ENCODE assay signal across 9 cellular contexts in genomic region chr13:27353166-27353583, GRCh38.
DNase-seq lines count a peak whose midpoint lies in the region; ATAC-seq and TF ChIP-seq lines count a peak whose summit lies in the region.
"Had no signal": no experiment of that assay in that cellular context is flagged by ENCODE, and none has a peak within 500 bp of the region (broad histone marks: within the 10 kb centered on the region; RNA-seq: fewer than 3 reads in every experiment).

No MANE protein-coding gene starts in this region.

- peak overlapping the region; percentile 85 for H2AFZ ChIP-seq in KMS-11 (ENCODE audit: low read depth)

- H3K27me3 ChIP-seq in KMS-11 (ENCODE audit: insufficient read depth, low read depth) (no peaks in the 10 kb centered on the region), vagina (no peaks in the 10 kb centered on the region)

- H3K79me2 ChIP-seq in KMS-11 (ENCODE audit: insufficient read depth, low read depth), result no peaks in the 10 kb centered on the region

- H3K4me1 ChIP-seq in KMS-11 (ENCODE audit: low read depth, poor library complexity, severe bottlenecking) (peaks cover 10% of the 10 kb centered on the region), vagina (no peaks in the 10 kb centered on the region)

- no peaks in the 10 kb centered on the region for H4K20me1 ChIP-seq in KMS-11 (ENCODE audit: insufficient read depth)

- H3K27ac ChIP-seq in KMS-11 (peak overlapping the region; percentile 54), caudate nucleus (ENCODE audit: low read depth, low read length) (peak overlapping the region; percentile 71), vagina (no peak overlapping the region)
- H3K27ac ChIP-seq: SK-N-MC had no signal

- TF ChIP-seq POLR2A in GM18505 (IDR thresholded peaks at IDR 0.05; ENCODE audit: borderline replicate concordance, extremely low read depth, insufficient read depth, insufficient read length) (no peak), vagina (IDR thresholded peaks at IDR 0.05) (no peak)

- H3K4me2 ChIP-seq in KMS-11, result peak overlapping the region; percentile 82

- peak overlapping the region; percentile 39; the same call in 1 of the 2 replicates for H3K9ac ChIP-seq in KMS-11

- no peaks in the 10 kb centered on the region for H3K36me3 ChIP-seq in KMS-11 (ENCODE audit: insufficient read depth)
- no peaks in the 10 kb centered on the region for H3K36me3 ChIP-seq in vagina

- no peaks in the 10 kb centered on the region for H3K9me3 ChIP-seq in vagina

- intact Hi-C loops in vagina (cut with DNase I), result no loop called here

- ATAC-seq in GM18505 (IDR thresholded peaks at IDR 0.05; ENCODE audit: unreplicated experiment) (peak; percentile 97), GM21717 (IDR thresholded peaks at IDR 0.05; ENCODE audit: unreplicated experiment) (peak; percentile 98)

- DNase-seq in caudate nucleus (lab: John Stamatoyannopoulos, UW) (peak in 10 of 61 donors; percentile 4 to 52 (median 12)), vagina (ENCODE audit: extremely low spot score in 2 of 2) (no peak), DMS 273 treated with DMSO at 0.1 percent for 48 hours (lab: John Stamatoyannopoulos, UW) (no peak), NCI-H748 treated with DMSO at 0.1 percent for 48 hours (lab: John Stamatoyannopoulos, UW) (no peak)
- peak; percentile 16 to 35 for DNase-seq in stimulated activated CD4-positive, alpha-beta T cell treated with anti-CD3 and anti-CD28 coated beads, Interleukin-2, amount 100 ng/mL, for 48 hours

- TF ChIP-seq CTCF in KMS-11 (conservative IDR thresholded peaks at IDR 0.05; ENCODE audit: low read depth, low read length) (no peak), vagina (IDR thresholded peaks at IDR 0.05) (no peak)

- no peak overlapping the region for H3K4me3 ChIP-seq in KMS-11 (IDR thresholded peaks at IDR 0.05; ENCODE audit: insufficient read depth, low read depth, low read length)
- no peak overlapping the region for H3K4me3 ChIP-seq in vagina
- H3K4me3 ChIP-seq: SK-N-MC had no signal

Comparison
In these comparisons a context has a peak if more than half of its experiments do, and no peak if none do; other contexts are left out.
1. DNase-seq: peak in stimulated activated CD4-positive, alpha-beta T cell treated with anti-CD3 and anti-CD28 coated beads, Interleukin-2, amount 100 ng/mL, for 48 hours (2 of 2); none in vagina (0 of 2), DMS 273 treated with DMSO at 0.1 percent for 48 hours (single experiment) and NCI-H748 treated with DMSO at 0.1 percent for 48 hours (single experiment).